2 cellular contexts compared by ENCODE assay signal in the genomic region with DNA sequence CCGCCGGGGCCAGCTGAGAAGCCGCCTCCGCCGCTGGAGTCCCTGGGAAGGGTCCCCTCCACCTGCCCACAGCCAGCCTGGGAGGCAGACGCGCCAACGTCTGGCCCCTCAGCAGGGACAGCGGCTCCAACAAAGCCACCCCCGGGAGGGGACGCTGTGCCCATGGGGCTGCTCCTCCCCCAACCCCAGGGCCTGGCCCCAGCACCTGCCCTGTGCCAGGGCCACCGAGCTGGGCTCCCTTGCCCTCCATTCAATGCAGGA.
TF ChIP-seq lines count a peak whose summit lies in the region.

No MANE protein-coding gene starts in this region.

TF ChIP-seq in GM23338, 12 proteins besides CTCF, POLR2A, EP300 and RAD21:
- TF ChIP-seq, protein P1, sequence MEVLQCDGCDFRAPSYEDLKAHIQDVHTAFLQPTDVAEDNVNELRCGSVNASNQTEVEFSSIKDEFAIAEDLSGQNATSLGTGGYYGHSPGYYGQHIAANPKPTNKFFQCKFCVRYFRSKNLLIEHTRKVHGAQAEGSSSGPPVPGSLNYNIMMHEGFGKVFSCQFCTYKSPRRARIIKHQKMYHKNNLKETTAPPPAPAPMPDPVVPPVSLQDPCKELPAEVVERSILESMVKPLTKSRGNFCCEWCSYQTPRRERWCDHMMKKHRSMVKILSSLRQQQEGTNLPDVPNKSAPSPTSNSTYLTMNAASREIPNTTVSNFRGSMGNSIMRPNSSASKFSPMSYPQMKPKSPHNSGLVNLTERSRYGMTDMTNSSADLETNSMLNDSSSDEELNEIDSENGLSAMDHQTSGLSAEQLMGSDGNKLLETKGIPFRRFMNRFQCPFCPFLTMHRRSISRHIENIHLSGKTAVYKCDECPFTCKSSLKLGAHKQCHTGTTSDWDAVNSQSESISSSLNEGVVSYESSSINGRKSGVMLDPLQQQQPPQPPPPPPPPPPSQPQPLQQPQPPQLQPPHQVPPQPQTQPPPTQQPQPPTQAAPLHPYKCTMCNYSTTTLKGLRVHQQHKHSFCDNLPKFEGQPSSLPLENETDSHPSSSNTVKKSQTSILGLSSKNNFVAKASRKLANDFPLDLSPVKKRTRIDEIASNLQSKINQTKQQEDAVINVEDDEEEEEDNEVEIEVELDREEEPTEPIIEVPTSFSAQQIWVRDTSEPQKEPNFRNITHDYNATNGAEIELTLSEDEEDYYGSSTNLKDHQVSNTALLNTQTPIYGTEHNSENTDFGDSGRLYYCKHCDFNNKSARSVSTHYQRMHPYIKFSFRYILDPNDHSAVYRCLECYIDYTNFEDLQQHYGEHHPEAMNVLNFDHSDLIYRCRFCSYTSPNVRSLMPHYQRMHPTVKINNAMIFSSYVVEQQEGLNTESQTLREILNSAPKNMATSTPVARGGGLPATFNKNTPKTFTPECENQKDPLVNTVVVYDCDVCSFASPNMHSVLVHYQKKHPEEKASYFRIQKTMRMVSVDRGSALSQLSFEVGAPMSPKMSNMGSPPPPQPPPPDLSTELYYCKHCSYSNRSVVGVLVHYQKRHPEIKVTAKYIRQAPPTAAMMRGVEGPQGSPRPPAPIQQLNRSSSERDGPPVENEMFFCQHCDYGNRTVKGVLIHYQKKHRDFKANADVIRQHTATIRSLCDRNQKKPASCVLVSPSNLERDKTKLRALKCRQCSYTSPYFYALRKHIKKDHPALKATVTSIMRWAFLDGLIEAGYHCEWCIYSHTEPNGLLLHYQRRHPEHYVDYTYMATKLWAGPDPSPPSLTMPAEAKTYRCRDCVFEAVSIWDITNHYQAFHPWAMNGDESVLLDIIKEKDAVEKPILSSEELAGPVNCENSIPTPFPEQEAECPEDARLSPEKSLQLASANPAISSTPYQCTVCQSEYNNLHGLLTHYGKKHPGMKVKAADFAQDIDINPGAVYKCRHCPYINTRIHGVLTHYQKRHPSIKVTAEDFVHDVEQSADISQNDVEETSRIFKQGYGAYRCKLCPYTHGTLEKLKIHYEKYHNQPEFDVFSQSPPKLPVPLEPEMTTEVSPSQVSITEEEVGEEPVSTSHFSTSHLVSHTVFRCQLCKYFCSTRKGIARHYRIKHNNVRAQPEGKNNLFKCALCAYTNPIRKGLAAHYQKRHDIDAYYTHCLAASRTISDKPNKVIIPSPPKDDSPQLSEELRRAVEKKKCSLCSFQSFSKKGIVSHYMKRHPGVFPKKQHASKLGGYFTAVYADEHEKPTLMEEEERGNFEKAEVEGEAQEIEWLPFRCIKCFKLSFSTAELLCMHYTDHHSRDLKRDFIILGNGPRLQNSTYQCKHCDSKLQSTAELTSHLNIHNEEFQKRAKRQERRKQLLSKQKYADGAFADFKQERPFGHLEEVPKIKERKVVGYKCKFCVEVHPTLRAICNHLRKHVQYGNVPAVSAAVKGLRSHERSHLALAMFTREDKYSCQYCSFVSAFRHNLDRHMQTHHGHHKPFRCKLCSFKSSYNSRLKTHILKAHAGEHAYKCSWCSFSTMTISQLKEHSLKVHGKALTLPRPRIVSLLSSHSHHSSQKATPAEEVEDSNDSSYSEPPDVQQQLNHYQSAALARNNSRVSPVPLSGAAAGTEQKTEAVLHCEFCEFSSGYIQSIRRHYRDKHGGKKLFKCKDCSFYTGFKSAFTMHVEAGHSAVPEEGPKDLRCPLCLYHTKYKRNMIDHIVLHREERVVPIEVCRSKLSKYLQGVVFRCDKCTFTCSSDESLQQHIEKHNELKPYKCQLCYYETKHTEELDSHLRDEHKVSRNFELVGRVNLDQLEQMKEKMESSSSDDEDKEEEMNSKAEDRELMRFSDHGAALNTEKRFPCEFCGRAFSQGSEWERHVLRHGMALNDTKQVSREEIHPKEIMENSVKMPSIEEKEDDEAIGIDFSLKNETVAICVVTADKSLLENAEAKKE (CRISPR knock-in tag; IDR thresholded peaks at IDR 0.05) = no peak
- TF ChIP-seq POLR2AphosphoS5 (IDR thresholded peaks at IDR 0.05; ENCODE audit: low read depth) = no peak
- TF ChIP-seq, protein P2, sequence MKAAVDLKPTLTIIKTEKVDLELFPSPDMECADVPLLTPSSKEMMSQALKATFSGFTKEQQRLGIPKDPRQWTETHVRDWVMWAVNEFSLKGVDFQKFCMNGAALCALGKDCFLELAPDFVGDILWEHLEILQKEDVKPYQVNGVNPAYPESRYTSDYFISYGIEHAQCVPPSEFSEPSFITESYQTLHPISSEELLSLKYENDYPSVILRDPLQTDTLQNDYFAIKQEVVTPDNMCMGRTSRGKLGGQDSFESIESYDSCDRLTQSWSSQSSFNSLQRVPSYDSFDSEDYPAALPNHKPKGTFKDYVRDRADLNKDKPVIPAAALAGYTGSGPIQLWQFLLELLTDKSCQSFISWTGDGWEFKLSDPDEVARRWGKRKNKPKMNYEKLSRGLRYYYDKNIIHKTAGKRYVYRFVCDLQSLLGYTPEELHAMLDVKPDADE (IDR thresholded peaks at IDR 0.05) = no peak
- no peak for TF ChIP-seq EZH2phosphoT487 (IDR thresholded peaks at IDR 0.05; ENCODE audit: unreplicated experiment)
- TF ChIP-seq JUNB (IDR thresholded peaks at IDR 0.05; ENCODE audit: unreplicated experiment) = no peak
- no peak for TF ChIP-seq ZNF331 (CRISPR knock-in tag; IDR thresholded peaks at IDR 0.05; ENCODE audit: low read depth)
- no peak for TF ChIP-seq ZNF114 (CRISPR knock-in tag; IDR thresholded peaks at IDR 0.05)
- TF ChIP-seq, protein P3, sequence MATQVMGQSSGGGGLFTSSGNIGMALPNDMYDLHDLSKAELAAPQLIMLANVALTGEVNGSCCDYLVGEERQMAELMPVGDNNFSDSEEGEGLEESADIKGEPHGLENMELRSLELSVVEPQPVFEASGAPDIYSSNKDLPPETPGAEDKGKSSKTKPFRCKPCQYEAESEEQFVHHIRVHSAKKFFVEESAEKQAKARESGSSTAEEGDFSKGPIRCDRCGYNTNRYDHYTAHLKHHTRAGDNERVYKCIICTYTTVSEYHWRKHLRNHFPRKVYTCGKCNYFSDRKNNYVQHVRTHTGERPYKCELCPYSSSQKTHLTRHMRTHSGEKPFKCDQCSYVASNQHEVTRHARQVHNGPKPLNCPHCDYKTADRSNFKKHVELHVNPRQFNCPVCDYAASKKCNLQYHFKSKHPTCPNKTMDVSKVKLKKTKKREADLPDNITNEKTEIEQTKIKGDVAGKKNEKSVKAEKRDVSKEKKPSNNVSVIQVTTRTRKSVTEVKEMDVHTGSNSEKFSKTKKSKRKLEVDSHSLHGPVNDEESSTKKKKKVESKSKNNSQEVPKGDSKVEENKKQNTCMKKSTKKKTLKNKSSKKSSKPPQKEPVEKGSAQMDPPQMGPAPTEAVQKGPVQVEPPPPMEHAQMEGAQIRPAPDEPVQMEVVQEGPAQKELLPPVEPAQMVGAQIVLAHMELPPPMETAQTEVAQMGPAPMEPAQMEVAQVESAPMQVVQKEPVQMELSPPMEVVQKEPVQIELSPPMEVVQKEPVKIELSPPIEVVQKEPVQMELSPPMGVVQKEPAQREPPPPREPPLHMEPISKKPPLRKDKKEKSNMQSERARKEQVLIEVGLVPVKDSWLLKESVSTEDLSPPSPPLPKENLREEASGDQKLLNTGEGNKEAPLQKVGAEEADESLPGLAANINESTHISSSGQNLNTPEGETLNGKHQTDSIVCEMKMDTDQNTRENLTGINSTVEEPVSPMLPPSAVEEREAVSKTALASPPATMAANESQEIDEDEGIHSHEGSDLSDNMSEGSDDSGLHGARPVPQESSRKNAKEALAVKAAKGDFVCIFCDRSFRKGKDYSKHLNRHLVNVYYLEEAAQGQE (IDR thresholded peaks at IDR 0.05; ENCODE audit: unreplicated experiment) = no peak
- no peak for TF ChIP-seq CREB1 (CRISPR knock-in tag; IDR thresholded peaks at IDR 0.05; ENCODE audit: low read depth)
- TF ChIP-seq NANOG (IDR thresholded peaks at IDR 0.05; ENCODE audit: borderline replicate concordance) = no peak
- no peak for TF ChIP-seq EZH2 (IDR thresholded peaks at IDR 0.05; ENCODE audit: low read depth, unreplicated experiment)
TF ChIP-seq in GM23338: peak in this region for 0.

TF ChIP-seq in H1, 55 proteins besides CTCF, POLR2A, EP300 and RAD21:
- TF ChIP-seq CREB1 (IDR thresholded peaks at IDR 0.05) = no peak
- TF ChIP-seq POLR2AphosphoS5 (IDR thresholded peaks at IDR 0.05; ENCODE audit: low read depth, low read length) = no peak
- no peak for TF ChIP-seq FOSL1 (IDR thresholded peaks at IDR 0.05; ENCODE audit: insufficient read depth, low read depth, low read length)
- no peak for TF ChIP-seq GABPA (IDR thresholded peaks at IDR 0.05; ENCODE audit: borderline replicate concordance, insufficient read depth, low read length)
- TF ChIP-seq GTF2F1 (IDR thresholded peaks at IDR 0.05; ENCODE audit: borderline replicate concordance, low read depth, low read length) = no peak
- TF ChIP-seq TEAD4 (IDR thresholded peaks at IDR 0.05; ENCODE audit: low read depth, low read length) = no peak
- TF ChIP-seq SIRT6 (IDR thresholded peaks at IDR 0.05; ENCODE audit: low read length) = no peak
- TF ChIP-seq SUZ12 (IDR thresholded peaks at IDR 0.05; ENCODE audit: low read length) = no peak
- TF ChIP-seq YY1 (IDR thresholded peaks at IDR 0.05; ENCODE audit: low read depth, low read length) = no peak
- no peak for TF ChIP-seq SRF (IDR thresholded peaks at IDR 0.05; ENCODE audit: low read depth, low read length)
- no peak for TF ChIP-seq NRF1 (IDR thresholded peaks at IDR 0.05; ENCODE audit: low read depth, low read length)
- no peak for TF ChIP-seq MAFK (IDR thresholded peaks at IDR 0.05; ENCODE audit: low read depth, low read length)
TF ChIP-seq in H1: peak in this region for 0.
